1 cellular context compared by ENCODE assay signal in genomic region chr6:89035252-89036106, GRCh38.
TF ChIP-seq lines count a peak whose summit lies in the region.

No MANE protein-coding gene starts in this region.

TF ChIP-seq in K562, 482 proteins besides CTCF, POLR2A, EP300 and RAD21 (continued from another document and continues in another):
- TF ChIP-seq SMARCA5 (IDR thresholded peaks at IDR 0.05) (no peak), CUX1 (CRISPR knock-in tag; IDR thresholded peaks at IDR 0.05) (no peak), MECOM (CRISPR knock-in tag; IDR thresholded peaks at IDR 0.05) (no peak), DEAF1 (CRISPR knock-in tag; IDR thresholded peaks at IDR 0.05) (no peak), HDAC6 (IDR thresholded peaks at IDR 0.05; ENCODE audit: low read depth, low read length) (no peak), NR4A1 (CRISPR knock-in tag; IDR thresholded peaks at IDR 0.05) (no peak), NR4A1 (tag; IDR thresholded peaks at IDR 0.05) (peak; percentile 63; the same call in 1 of the 2 replicates), HLTF (IDR thresholded peaks at IDR 0.05) (no peak), ZNF143 (CRISPR knock-in tag; IDR thresholded peaks at IDR 0.05) (no peak), ZBTB11 (CRISPR knock-in tag; IDR thresholded peaks at IDR 0.05) (peak in 1 of 3 experiments; percentile 45; a peak in 1 of 6 replicates), ZNF384 (IDR thresholded peaks at IDR 0.05; ENCODE audit: low read depth, low read length) (no peak), TFE3 (CRISPR knock-in tag; IDR thresholded peaks at IDR 0.05) (no peak), ZBTB2 (IDR thresholded peaks at IDR 0.05) (no peak), BCL6 (CRISPR knock-in tag; IDR thresholded peaks at IDR 0.05) (no peak), CCNT2 (IDR thresholded peaks at IDR 0.05; ENCODE audit: borderline replicate concordance, extremely low read depth, insufficient read length, low read depth, low read length) (no peak), NFE2 (IDR thresholded peaks at IDR 0.05; ENCODE audit: low read depth) (peak; percentile 80), LEF1 (IDR thresholded peaks at IDR 0.05) (peak; percentile 21; the same call in 1 of the 2 replicates), CHCHD3 (CRISPR knock-in tag; IDR thresholded peaks at IDR 0.05) (no peak), ZNF274 (IDR thresholded peaks at IDR 0.05; ENCODE audit: borderline replicate concordance, low read depth, low read length) (no peak), NFE2L1 (tag; IDR thresholded peaks at IDR 0.05; ENCODE audit: borderline replicate concordance, low read depth) (0 out of 2 replicates have a peak, but pooled peaks have one; percentile 8), RBM17 (IDR thresholded peaks at IDR 0.05; ENCODE audit: borderline replicate concordance, low read depth, low read length) (no peak), CHD1 (IDR thresholded peaks at IDR 0.05; ENCODE audit: low read length) (no peak), C11orf30 (IDR thresholded peaks at IDR 0.05; ENCODE audit: low read depth) (peak; percentile 88), NCOA2 (IDR thresholded peaks at IDR 0.05; ENCODE audit: partially characterized antibody in 2 of 2) (no peak), RBM22 (IDR thresholded peaks at IDR 0.05; ENCODE audit: low read depth, low read length, poor library complexity, severe bottlenecking) (no peak), ZNF696 (CRISPR knock-in tag; conservative IDR thresholded peaks at IDR 0.05) (no peak), TAL1 (IDR thresholded peaks at IDR 0.05) (no peak), ZNF436 (CRISPR knock-in tag; IDR thresholded peaks at IDR 0.05) (no peak), THRAP3 (IDR thresholded peaks at IDR 0.05; ENCODE audit: borderline replicate concordance) (no peak), FIP1L1 (IDR thresholded peaks at IDR 0.05; ENCODE audit: low read depth, low read length, poor library complexity, severe bottlenecking) (no peak), HIVEP1 (CRISPR knock-in tag; IDR thresholded peaks at IDR 0.05) (no peak), NFYB (IDR thresholded peaks at IDR 0.05; ENCODE audit: extremely low read depth, insufficient read length) (no peak), ZNF398 (CRISPR knock-in tag; IDR thresholded peaks at IDR 0.05) (no peak), ZNF280A (IDR thresholded peaks at IDR 0.05; ENCODE audit: low read depth, partially characterized antibody) (no peak), HSF4 (CRISPR knock-in tag; IDR thresholded peaks at IDR 0.05; ENCODE audit: borderline replicate concordance) (no peak), SRSF7 (optimal IDR thresholded peaks at IDR 0.05; ENCODE audit: low read depth, low read length) (no peak), TBP (optimal IDR thresholded peaks at IDR 0.05; ENCODE audit: low read depth, low read length) (no peak), SMAD4 (CRISPR knock-in tag; conservative IDR thresholded peaks at IDR 0.05) (0 out of 2 replicates have a peak, but pooled peaks have one; percentile 13), STAG1 (CRISPR knock-in tag; IDR thresholded peaks at IDR 0.05; ENCODE audit: borderline replicate concordance) (no peak), NBN (IDR thresholded peaks at IDR 0.05; ENCODE audit: low read depth) (no peak), NCOA4 (IDR thresholded peaks at IDR 0.05; ENCODE audit: partially characterized antibody) (no peak), ZNF12 (CRISPR knock-in tag; IDR thresholded peaks at IDR 0.05) (no peak), RBBP5 (IDR thresholded peaks at IDR 0.05; ENCODE audit: borderline replicate concordance, insufficient read depth, low read length, poor library complexity, severe bottlenecking) (no peak), HDAC2 (IDR thresholded peaks at IDR 0.05) (no peak), STAT6 (CRISPR knock-in tag; IDR thresholded peaks at IDR 0.05) (no peak), SP2 (IDR thresholded peaks at IDR 0.05; ENCODE audit: extremely low read depth, low read depth, low read length, poor library complexity, severe bottlenecking) (no peak), BRD4 (IDR thresholded peaks at IDR 0.05) (no peak), NFXL1 (CRISPR knock-in tag; IDR thresholded peaks at IDR 0.05) (no peak), SNRNP70 (optimal IDR thresholded peaks at IDR 0.05; ENCODE audit: low read depth, low read length) (no peak), OTX1 (CRISPR knock-in tag; IDR thresholded peaks at IDR 0.05) (no peak), ETV5 (CRISPR knock-in tag; IDR thresholded peaks at IDR 0.05; ENCODE audit: low read depth) (no peak)
